Comparison of ENCODE assay signal across 31 cellular contexts in the genomic region with DNA sequence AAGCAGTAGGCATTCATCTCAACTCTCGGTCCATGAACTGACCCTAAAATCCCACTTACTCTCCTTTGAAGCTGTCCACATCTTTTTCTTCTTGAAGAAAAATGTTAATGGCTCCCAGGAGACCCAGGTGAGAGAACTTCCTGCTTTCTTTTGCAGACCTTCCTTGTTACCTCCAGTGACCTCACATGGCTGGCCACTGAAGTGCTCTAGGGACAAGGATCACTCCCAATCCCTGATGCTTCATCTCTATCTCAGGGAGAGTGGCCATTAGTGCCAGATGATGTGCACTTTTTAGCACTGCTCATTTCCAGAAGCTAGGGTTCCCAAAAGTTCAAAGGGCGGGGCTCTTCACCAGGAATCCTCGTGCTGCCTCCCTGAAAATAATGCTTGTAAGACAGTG. TPM values are rescaled to one million over a fixed set of nuclear protein-coding genes. Genes with fewer than 3 reads are reported as not detected.
DNase-seq lines count a peak whose midpoint lies in the region; ATAC-seq, FAIRE-seq and TF ChIP-seq lines count a peak whose summit lies in the region.
"Had no signal": no experiment of that assay in that cellular context is flagged by ENCODE, and none has a peak within 500 bp of the region (broad histone marks: within the 10 kb centered on the region; RNA-seq: fewer than 3 reads in every experiment).

No MANE protein-coding gene starts in this region.

- TF ChIP-seq CTCF in MCF 10A (IDR thresholded peaks at IDR 0.05; ENCODE audit: unreplicated experiment) (no peak), breast epithelium (IDR thresholded peaks at IDR 0.05) (no peak), esophagus muscularis mucosa (IDR thresholded peaks at IDR 0.05) (no peak), nephron progenitor cell (IDR thresholded peaks at IDR 0.05) (no peak), transverse colon (IDR thresholded peaks at IDR 0.05) (no peak), D721Med (IDR thresholded peaks at IDR 0.05; ENCODE audit: insufficient read depth, missing control alignments) (no peak)

- 52% methylated on average over 1 of the region's 3 CpGs for WGBS in esophagus muscularis mucosa
- WGBS in transverse colon (ENCODE audit: low coverage in 1 of 2), 2 donors, result 84 to 100% methylated on average over 1 to 3 of the region's 3 CpGs

- H3K36me3 Mint-ChIP-seq in MCF 10A (ENCODE audit: insufficient read depth, unreplicated experiment) (peaks cover 9% of the 10 kb centered on the region), nephron progenitor cell (ENCODE audit: low read depth) (peaks cover 22% of the 10 kb centered on the region)
- H3K36me3 Mint-ChIP-seq: activated naive CD8-positive, alpha-beta T cell treated with anti-CD3 and anti-CD28 coated beads, Interleukin-2, amount 10 ng/mL, durations not matched to agents 7 days and 5 days; CD8-positive, alpha-beta T cell; memory B cell; naive B cell had no signal

- TF ChIP-seq EP300 in esophagus muscularis mucosa (IDR thresholded peaks at IDR 0.05) (no peak), transverse colon (IDR thresholded peaks at IDR 0.05; ENCODE audit: low read depth) (no peak)

- H3K4me3 ChIP-seq in breast epithelium (no peak overlapping the region), esophagus muscularis mucosa (no peak overlapping the region), transverse colon (no peak overlapping the region)
- H3K4me3 ChIP-seq: Peyer's patch, SJCRH30 had no signal

- no peak overlapping the region for H3K4me3 Mint-ChIP-seq in MCF 10A (ENCODE audit: unreplicated experiment)
- H3K4me3 Mint-ChIP-seq in nephron progenitor cell, result peak overlapping the region; percentile 41
- H3K4me3 Mint-ChIP-seq: activated CD8-positive, alpha-beta T cell treated with anti-CD3 and anti-CD28 coated beads for 36 hours; activated naive CD8-positive, alpha-beta T cell treated with anti-CD3 and anti-CD28 coated beads, Interleukin-2, amount 10 ng/mL, durations not matched to agents 7 days and 5 days; CD8-positive, alpha-beta T cell; memory B cell had no signal

- H3K36me3 ChIP-seq in breast epithelium (no peaks in the 10 kb centered on the region), esophagus muscularis mucosa (no peaks in the 10 kb centered on the region), transverse colon (no peaks in the 10 kb centered on the region)
- H3K36me3 ChIP-seq: Peyer's patch had no signal

- H3K9me3 ChIP-seq in breast epithelium (no peaks in the 10 kb centered on the region), esophagus muscularis mucosa (no peaks in the 10 kb centered on the region), transverse colon (no peaks in the 10 kb centered on the region)
- H3K9me3 ChIP-seq: Peyer's patch, SJCRH30 had no signal

- no peak for DNase-seq in MCF 10A (ENCODE audit: unreplicated experiment)
- no peak for DNase-seq in breast epithelium (ENCODE audit: low spot score in 2 of 2)
- no peak for DNase-seq in esophagus muscularis mucosa (ENCODE audit: extremely low spot score)
- no peak for DNase-seq in nephron progenitor cell
- DNase-seq in transverse colon, result no peak
- no peak for DNase-seq in D721Med (ENCODE audit: insufficient read length, low spot score)
- no peak for DNase-seq in GM19238 (ENCODE audit: insufficient read length, low spot score)
- DNase-seq: 8988T; activated CD4-positive, alpha-beta T cell treated with anti-CD3 and anti-CD28 coated beads for 1 hour; activated CD8-positive, alpha-beta T cell treated with anti-CD3 and anti-CD28 coated beads for 36 hours; activated naive CD8-positive, alpha-beta T cell treated with anti-CD3 and anti-CD28 coated beads, Interleukin-2, amount 10 ng/mL, durations not matched to agents 7 days and 5 days; AML-193; CD8-positive, alpha-beta T cell; effector CD8-positive, alpha-beta T cell; erythroblast; foreskin keratinocyte; GF-D8; H7; Kasumi-1; naive B cell; NCI-H1694; NCI-H524 treated with DMSO at 0.1 percent for 48 hours; occipital lobe; Peyer's patch; SJCRH30; stimulated activated naive CD4-positive, alpha-beta T cell had no signal

- H3K27me3 Mint-ChIP-seq in MCF 10A (ENCODE audit: insufficient read depth, unreplicated experiment), result no peaks in the 10 kb centered on the region
- H3K27me3 Mint-ChIP-seq in nephron progenitor cell (ENCODE audit: low read depth, poor library complexity), result peaks cover 6% of the 10 kb centered on the region

- no peak for FAIRE-seq in D721Med (lab: Jason Lieb, UNC)
- FAIRE-seq: GM18507, islet of Langerhans, TTC549 had no signal

- in situ Hi-C loops in transverse colon (cut with MboI; ENCODE audit: low pct_ligation_motif_present in 1 of 4, low pct_unique_long_range_greater_than_20kb in 1 of 4, low sequenced_read_pairs in 3 of 4), result loop anchor here in 2 of 4 donors (10.0 to 25.0 kb wide), 2 partner anchors 91 to 93 kb away; no protein-coding TSS in a partner anchor

- no peaks in the 10 kb centered on the region for H3K27me3 ChIP-seq in breast epithelium
- H3K27me3 ChIP-seq in esophagus muscularis mucosa, result no peaks in the 10 kb centered on the region
- H3K27me3 ChIP-seq in transverse colon, result no peaks in the 10 kb centered on the region
- H3K27me3 ChIP-seq: foreskin keratinocyte, Peyer's patch, SJCRH30 had no signal

- no peaks in the 10 kb centered on the region for H3K4me1 ChIP-seq in breast epithelium
- peaks cover 58 to 93% (median 88%) of the 10 kb centered on the region in 4 donors for H3K4me1 ChIP-seq in esophagus muscularis mucosa
- H3K4me1 ChIP-seq in transverse colon, result peaks cover 5 to 56% (median 26%) of the 10 kb centered on the region in 4 donors

- H3K4me1 Mint-ChIP-seq in MCF 10A (ENCODE audit: insufficient read depth, unreplicated experiment) (peaks cover 28% of the 10 kb centered on the region), nephron progenitor cell (peaks cover 100% of the 10 kb centered on the region)
- H3K4me1 Mint-ChIP-seq: memory B cell, naive B cell had no signal

- CTCF ChIA-PET in MCF 10A (lab: Yijun Ruan, JAX), result interaction anchor here (0.6 to 19.3 kb wide), 10 partner anchors 10 to 265 kb away, joined by 3 to 545 read pairs (median 4); partner anchors contain the start of gene PLXNA2

- POLR2A ChIA-PET in MCF 10A (lab: Yijun Ruan, JAX), result interaction anchor here (0.8 to 1.6 kb wide), 3 partner anchors 8 to 14 kb away, joined by 3 to 6 read pairs (median 3); no protein-coding TSS in a partner anchor

- peak overlapping the region; percentile 17 for H3K27ac Mint-ChIP-seq in MCF 10A (ENCODE audit: low read depth, unreplicated experiment)
- H3K27ac Mint-ChIP-seq in nephron progenitor cell, result peak overlapping the region; percentile 68
- H3K27ac Mint-ChIP-seq: activated CD8-positive, alpha-beta T cell treated with anti-CD3 and anti-CD28 coated beads for 36 hours; activated naive CD8-positive, alpha-beta T cell treated with anti-CD3 and anti-CD28 coated beads, Interleukin-2, amount 10 ng/mL, durations not matched to agents 7 days and 5 days; CD8-positive, alpha-beta T cell; memory B cell had no signal

- intact Hi-C loops in MCF 10A (cut with micrococcal nuclease) (no loop called here), breast epithelium (cut with DNase I; ENCODE audit: low total_unique reads) (no loop called here), esophagus muscularis mucosa (cut with DNase I) (no loop called here), transverse colon (cut with DNase I; ENCODE audit: low total_unique reads) (no loop called here)

- no peak for TF ChIP-seq POLR2A in breast epithelium (IDR thresholded peaks at IDR 0.05)
- TF ChIP-seq POLR2A in esophagus muscularis mucosa (IDR thresholded peaks at IDR 0.05; ENCODE audit: low read depth), result no peak
- no peak for TF ChIP-seq POLR2A in transverse colon (IDR thresholded peaks at IDR 0.05)

- BruUV-seq in MCF 10A (replicated peaks; lab: Mats Ljungman, UMichigan), result no TSS peak

- H3K27ac ChIP-seq in breast epithelium, result no peak overlapping the region
- peak overlapping the region; percentile 66 to 94 (median 78) for H3K27ac ChIP-seq in esophagus muscularis mucosa (replicated peaks in 1 of 4)
- H3K27ac ChIP-seq in transverse colon, result peak overlapping the region in 3 of 4 donors; percentile 58 to 65 (median 63)
- H3K27ac ChIP-seq: foreskin keratinocyte, SJCRH30 had no signal

- H3K9me3 Mint-ChIP-seq in MCF 10A (ENCODE audit: unreplicated experiment) (no peaks in the 10 kb centered on the region), nephron progenitor cell (peaks cover 4% of the 10 kb centered on the region)
- H3K9me3 Mint-ChIP-seq: activated CD8-positive, alpha-beta T cell treated with anti-CD3 and anti-CD28 coated beads for 36 hours; activated naive CD8-positive, alpha-beta T cell treated with anti-CD3 and anti-CD28 coated beads, Interleukin-2, amount 10 ng/mL, durations not matched to agents 7 days and 5 days; CD8-positive, alpha-beta T cell; memory B cell; naive B cell had no signal

- no peak for ATAC-seq in GM21786 (IDR thresholded peaks at IDR 0.05; ENCODE audit: unreplicated experiment)
- ATAC-seq: activated CD8-positive, alpha-beta T cell treated with anti-CD3 and anti-CD28 coated beads for 36 hours; CD8-positive, alpha-beta T cell; foreskin keratinocyte had no signal

RNA-seq across cellular contexts. Expression of gene PLXNA2, which starts 16.2 kb away (rescaled TPM):
- total RNA-seq in MCF 10A (2022) (59.2 and 69.7 TPM in 2 replicates), breast epithelium (10 to 100 TPM; 11.3 to 18.2 (median 11.5) TPM), esophagus muscularis mucosa (10 to 100 TPM; 19.8 to 41.6 (median 27.9) TPM), transverse colon (100 to 1,000 TPM in 1 of 4 donors, 10 to 100 TPM in 3; 77.4 to 140 (median 85.5) TPM)

Comparison
In these comparisons a context has a peak if more than half of its experiments do, and no peak if none do; other contexts are left out.
1. H3K27ac ChIP-seq: peak in esophagus muscularis mucosa (4 of 4) and transverse colon (3 of 4); none in breast epithelium (0 of 2).